In genomic region chr14:23147676-23148075, GRCh38 we compare ENCODE assay signal across 14 cellular contexts. TPM values are rescaled to one million over a fixed set of nuclear protein-coding genes. Genes with fewer than 3 reads are reported as not detected.
A peak's percentile ranks its signal among the peaks of the same experiment; 100 is the strongest.
DNase-seq lines count a peak whose midpoint lies in the region; ATAC-seq lines count a peak whose summit lies in the region.
"Had no signal": no experiment of that assay in that cellular context is flagged by ENCODE, and none has a peak within 500 bp of the region (broad histone marks: within the 10 kb centered on the region; RNA-seq: fewer than 3 reads in every experiment).

No MANE protein-coding gene starts in this region.

- H3K4me1 ChIP-seq in effector memory CD4-positive, alpha-beta T cell (ENCODE audit: control insufficient read depth, insufficient read depth, low read length, poor library complexity, severe bottlenecking): no peaks in the 10 kb centered on the region

- intact Hi-C loops in Right ventricle myocardium superior (cut with DNase I): no loop called here
- intact Hi-C loops in cardiac septum (cut with DNase I): no loop called here

- no peak overlapping the region for H3K27ac ChIP-seq in effector memory CD4-positive, alpha-beta T cell (ENCODE audit: insufficient read depth, low read length, poor library complexity, severe bottlenecking)
- H3K27ac ChIP-seq: cardiac muscle cell had no signal

- peaks cover 10% of the 10 kb centered on the region for H3K27me3 Mint-ChIP-seq in activated CD4-positive, alpha-beta memory T cell treated with anti-CD3 and anti-CD28 coated beads, Interleukin-2, amount 10 ng/mL, durations not matched to agents 7 days and 5 days

- no peaks in the 10 kb centered on the region for H3K36me3 ChIP-seq in effector memory CD4-positive, alpha-beta T cell (ENCODE audit: control insufficient read depth, insufficient read depth, low read length)
- H3K36me3 ChIP-seq: cardiac muscle cell, heart left ventricle had no signal

- H3K4me1 Mint-ChIP-seq in activated CD4-positive, alpha-beta memory T cell treated with anti-CD3 and anti-CD28 coated beads, Interleukin-2, amount 10 ng/mL, durations not matched to agents 7 days and 5 days: peaks cover 6% of the 10 kb centered on the region

- DNase-seq in Right ventricle myocardium superior (no peak), cardiac septum (ENCODE audit: low spot score) (no peak), dermis blood vessel endothelial cell (peak; percentile 3), mucosa of gallbladder (ENCODE audit: low spot score) (peak; percentile 32), GDM1 (lab: John Stamatoyannopoulos, UW) (no peak)
- no peak for DNase-seq in activated CD4-positive, alpha-beta memory T cell treated with anti-CD3 and anti-CD28 coated beads, Interleukin-2, amount 10 ng/mL, durations not matched to agents 7 days and 5 days
- DNase-seq in effector memory CD4-positive, alpha-beta T cell: no peak
- no peak for DNase-seq in activated CD8-positive, alpha-beta memory T cell treated with anti-CD3 and anti-CD28 coated beads for 24 hours
- DNase-seq: DND-41, mesendoderm, NCI-H187 treated with DMSO at 0.1 percent for 48 hours, T1000 had no signal

- no peaks in the 10 kb centered on the region for H3K9me3 ChIP-seq in effector memory CD4-positive, alpha-beta T cell (ENCODE audit: control insufficient read depth, low read length)
- H3K9me3 ChIP-seq: heart left ventricle had no signal

- H3K27ac Mint-ChIP-seq in activated CD4-positive, alpha-beta memory T cell treated with anti-CD3 and anti-CD28 coated beads, Interleukin-2, amount 10 ng/mL, durations not matched to agents 7 days and 5 days: no peak overlapping the region

- no peak overlapping the region for H3K4me3 Mint-ChIP-seq in activated CD4-positive, alpha-beta memory T cell treated with anti-CD3 and anti-CD28 coated beads, Interleukin-2, amount 10 ng/mL, durations not matched to agents 7 days and 5 days

- H3K36me3 Mint-ChIP-seq in activated CD4-positive, alpha-beta memory T cell treated with anti-CD3 and anti-CD28 coated beads, Interleukin-2, amount 10 ng/mL, durations not matched to agents 7 days and 5 days (ENCODE audit: low read depth): no peaks in the 10 kb centered on the region

- no peak overlapping the region for H3K4me3 ChIP-seq in effector memory CD4-positive, alpha-beta T cell (ENCODE audit: insufficient read depth, low read depth, low read length, poor library complexity, severe bottlenecking)
- H3K4me3 ChIP-seq: cardiac muscle cell, heart left ventricle had no signal

- no peaks in the 10 kb centered on the region for H3K9me3 Mint-ChIP-seq in activated CD4-positive, alpha-beta memory T cell treated with anti-CD3 and anti-CD28 coated beads, Interleukin-2, amount 10 ng/mL, durations not matched to agents 7 days and 5 days

- CTCF ChIA-PET in activated CD4-positive, alpha-beta memory T cell treated with anti-CD3 and anti-CD28 coated beads, Interleukin-2, amount 10 ng/mL, durations not matched to agents 7 days and 5 days (lab: Charles Lee): no interaction called here

- H3K27me3 ChIP-seq in effector memory CD4-positive, alpha-beta T cell (replicated peaks; ENCODE audit: control insufficient read depth, insufficient read depth, low read length, poor library complexity, severe bottlenecking): no peaks in the 10 kb centered on the region
- H3K27me3 ChIP-seq: cardiac muscle cell, heart left ventricle had no signal

- ATAC-seq in Right ventricle myocardium superior (ENCODE audit: poor library complexity): peak; percentile 42

- POLR2A ChIA-PET in activated CD4-positive, alpha-beta memory T cell treated with anti-CD3 and anti-CD28 coated beads, Interleukin-2, amount 10 ng/mL, durations not matched to agents 7 days and 5 days (lab: Charles Lee): no interaction called here

RNA-seq across cellular contexts. Expression of gene CEBPE, which starts 28.6 kb away (rescaled TPM):
- not detected for total RNA-seq in Right ventricle myocardium superior
- not detected for total RNA-seq in cardiac septum
- total RNA-seq in dermis blood vessel endothelial cell: not detected in 2 replicates
- 0.20 TPM for total RNA-seq in mucosa of gallbladder
- under 1 TPM; 0.25 to 0.83 TPM for total RNA-seq in activated CD4-positive, alpha-beta memory T cell treated with anti-CD3 and anti-CD28 coated beads, Interleukin-2, amount 10 ng/mL, durations not matched to agents 7 days and 5 days
- total RNA-seq: cardiac muscle cell had no signal

RNA-seq across cellular contexts. Expression of gene SLC7A8, which starts 35.8 kb away (rescaled TPM):
- total RNA-seq in Right ventricle myocardium superior: 11.6 TPM
- total RNA-seq in cardiac septum: 4.4 TPM
- total RNA-seq in dermis blood vessel endothelial cell: 0.09 TPM in 1 of 2 replicates, not detected in the other
- total RNA-seq in mucosa of gallbladder: 98.5 TPM
- total RNA-seq in activated CD4-positive, alpha-beta memory T cell treated with anti-CD3 and anti-CD28 coated beads, Interleukin-2, amount 10 ng/mL, durations not matched to agents 7 days and 5 days: under 1 TPM; 0.76 to 0.93 TPM

RNA-seq across cellular contexts. Expression of gene CIROP, which starts 42.9 kb away (rescaled TPM):
- total RNA-seq in Right ventricle myocardium superior (not detected), cardiac septum (not detected), dermis blood vessel endothelial cell (not detected in 2 replicates), mucosa of gallbladder (not detected)
- total RNA-seq in activated CD4-positive, alpha-beta memory T cell treated with anti-CD3 and anti-CD28 coated beads, Interleukin-2, amount 10 ng/mL, durations not matched to agents 7 days and 5 days: not detected
- total RNA-seq: heart left ventricle had no signal

RNA-seq across cellular contexts. Expression of gene C14orf119, which starts 52.4 kb away (rescaled TPM):
- total RNA-seq in Right ventricle myocardium superior (20.6 TPM), cardiac septum (28.9 TPM), dermis blood vessel endothelial cell (43.0 and 52.2 TPM in 2 replicates), mucosa of gallbladder (46.1 TPM)
- 10 to 100 TPM; 49.2 to 55.5 TPM for total RNA-seq in activated CD4-positive, alpha-beta memory T cell treated with anti-CD3 and anti-CD28 coated beads, Interleukin-2, amount 10 ng/mL, durations not matched to agents 7 days and 5 days

RNA-seq across cellular contexts. Expression of gene ACIN1, which starts 52.7 kb away (rescaled TPM):
- 65.8 TPM for total RNA-seq in Right ventricle myocardium superior
- 72.4 TPM for total RNA-seq in cardiac septum
- total RNA-seq in dermis blood vessel endothelial cell: 65.2 and 76.2 TPM in 2 replicates
- 196 TPM for total RNA-seq in mucosa of gallbladder
- 100 to 1,000 TPM; 166 to 167 TPM for total RNA-seq in activated CD4-positive, alpha-beta memory T cell treated with anti-CD3 and anti-CD28 coated beads, Interleukin-2, amount 10 ng/mL, durations not matched to agents 7 days and 5 days

Comparison
In these comparisons a context has a peak if more than half of its experiments do, and no peak if none do; other contexts are left out.
1. DNase-seq: peak in dermis blood vessel endothelial cell (single experiment) and mucosa of gallbladder (single experiment); none in Right ventricle myocardium superior (single experiment), cardiac septum (single experiment), GDM1 (single experiment), activated CD4-positive, alpha-beta memory T cell treated with anti-CD3 and anti-CD28 coated beads, Interleukin-2, amount 10 ng/mL, durations not matched to agents 7 days and 5 days (single experiment), effector memory CD4-positive, alpha-beta T cell (0 of 3) and activated CD8-positive, alpha-beta memory T cell treated with anti-CD3 and anti-CD28 coated beads for 24 hours (single experiment).